9 cellular contexts compared by ENCODE assay signal in genomic region chr17:42347198-42347597, GRCh38. TPM values are rescaled to one million over a fixed set of nuclear protein-coding genes. Genes with fewer than 3 reads are reported as not detected.
DNase-seq lines count a peak whose midpoint lies in the region; ATAC-seq, FAIRE-seq and TF ChIP-seq lines count a peak whose summit lies in the region.
"Had no signal": no experiment of that assay in that cellular context is flagged by ENCODE, and none has a peak within 500 bp of the region (broad histone marks: within the 10 kb centered on the region; RNA-seq: fewer than 3 reads in every experiment).

No MANE protein-coding gene starts in this region.

- H3K79me2 ChIP-seq in endothelial cell of umbilical vein (ENCODE audit: control insufficient read depth, insufficient read depth, low read length) = peaks cover 31% of the 10 kb centered on the region

- H3K4me2 ChIP-seq in endothelial cell of umbilical vein (ENCODE audit: insufficient read depth, low read length) = peak overlapping the region; percentile 32

- H3K36me3 ChIP-seq in Panc1 (ENCODE audit: control insufficient read depth, insufficient read depth, low read length) (peaks cover 8% of the 10 kb centered on the region; the same call in 1 of the 2 replicates), endothelial cell of umbilical vein (ENCODE audit: control insufficient read depth in 2 of 2, extremely low read depth in 1 of 2, insufficient read depth in 2 of 2, low read length in 2 of 2) (peaks cover 4 to 13% of the 10 kb centered on the region in 2 experiments)

- CTCF ChIA-PET in Panc1 (lab: Charles Lee) (no interaction called here), endothelial cell of umbilical vein (lab: Charles Lee) (no interaction called here)

- in situ Hi-C loops in Panc1 (cut with HindIII; ENCODE audit: low pct_unique_long_range_greater_than_20kb, low sequenced_read_pairs) = no loop called here

- no peak overlapping the region for H3K4me3 ChIP-seq in Panc1 (ENCODE audit: low read depth in 2 of 2, low read length in 2 of 2)
- H3K4me3 ChIP-seq in endothelial cell of umbilical vein (replicated peaks in 1 of 3; ENCODE audit: insufficient read depth in 1 of 3, low read depth in 1 of 3, low read length in 3 of 3) = no peak overlapping the region

- peak overlapping the region in 4 of 7 donors; percentile 32 to 74 (median 60) for H3K27ac Mint-ChIP-seq in CD14-positive monocyte

- H3K27me3 ChIP-seq in Panc1 (ENCODE audit: control insufficient read depth, insufficient read depth, low read length) (no peaks in the 10 kb centered on the region), endothelial cell of umbilical vein (ENCODE audit: control insufficient read depth in 2 of 2, insufficient read depth in 2 of 2, low read length in 2 of 2) (no peaks in the 10 kb centered on the region)

- POLR2A ChIA-PET in Panc1 (lab: Charles Lee) (no interaction called here), endothelial cell of umbilical vein (lab: Charles Lee) (no interaction called here)

- no peak overlapping the region for H3K4me3 Mint-ChIP-seq in CD14-positive monocyte

- intact Hi-C loops in CD14-positive monocyte (cut with micrococcal nuclease) = no loop called here
- intact Hi-C loops in Panc1 (cut with micrococcal nuclease; ENCODE audit: unreplicated experiment) = no loop called here
- intact Hi-C loops in endothelial cell of umbilical vein (cut with micrococcal nuclease) = loop anchor here (5.0 kb wide), 1 partner anchor 40 kb away; the partner anchor contains the start of gene STAT3

- ATAC-seq in Panc1 = peak; percentile 73
- no peak for ATAC-seq in GM21576 (IDR thresholded peaks at IDR 0.05; ENCODE audit: unreplicated experiment)
- no peak for ATAC-seq in GM19455 (IDR thresholded peaks at IDR 0.05; ENCODE audit: unreplicated experiment)

- no peaks in the 10 kb centered on the region for H3K9me1 ChIP-seq in endothelial cell of umbilical vein (replicated peaks; ENCODE audit: control insufficient read depth, extremely low read depth, insufficient read depth, low read length)

- TF ChIP-seq CTCF in CD14-positive monocyte (IDR thresholded peaks at IDR 0.05) (no peak), Panc1 (IDR thresholded peaks at IDR 0.05) (no peak), endothelial cell of umbilical vein (IDR thresholded peaks at IDR 0.05; ENCODE audit: extremely low read depth in 1 of 2, insufficient read depth in 1 of 2, low read depth in 1 of 2, low read length in 2 of 2) (no peak)

- BruUV-seq in Panc1 (replicated peaks; lab: Mats Ljungman, UMichigan) (no TSS peak), endothelial cell of umbilical vein (replicated peaks; lab: Mats Ljungman, UMichigan) (no TSS peak)

- H3K9me3 ChIP-seq in Panc1 (ENCODE audit: control insufficient read depth, insufficient read depth, low read depth, low read length) = no peaks in the 10 kb centered on the region
- no peaks in the 10 kb centered on the region for H3K9me3 ChIP-seq in endothelial cell of umbilical vein (replicated peaks; ENCODE audit: control insufficient read depth, insufficient read depth, low read length)

- FAIRE-seq in endothelial cell of umbilical vein (lab: Jason Lieb, UNC) = peak; percentile 68
- FAIRE-seq: islet of Langerhans had no signal

- peaks cover 42% of the 10 kb centered on the region for H3K4me1 Mint-ChIP-seq in CD14-positive monocyte

- no peak overlapping the region for H2AFZ ChIP-seq in endothelial cell of umbilical vein (ENCODE audit: low read depth, low read length)

- H3K36me3 Mint-ChIP-seq in CD14-positive monocyte = peaks cover 50 to 59% of the 10 kb centered on the region in 2 donors

- H3K27me3 Mint-ChIP-seq in CD14-positive monocyte (ENCODE audit: low read depth in 3 of 3) = no peaks in the 10 kb centered on the region

- TF ChIP-seq POLR2A in endothelial cell of umbilical vein (IDR thresholded peaks at IDR 0.05; ENCODE audit: low read depth, low read length) = no peak

- H3K9me3 Mint-ChIP-seq in CD14-positive monocyte = no peaks in the 10 kb centered on the region

- no peak overlapping the region for H3K9ac ChIP-seq in endothelial cell of umbilical vein (replicated peaks; ENCODE audit: extremely low read depth, insufficient read depth, low read length)

- DNase-seq in CD14-positive monocyte (ENCODE audit: low spot score) (no peak), Panc1 (ENCODE audit: low read depth, low spot score) (peak; percentile 52), endothelial cell of umbilical vein (ENCODE audit: low read depth, low spot score) (peak; percentile 90), non-pigmented ciliary epithelial cell (ENCODE audit: low read depth) (peak; percentile 57), DMS53 (lab: John Stamatoyannopoulos, UW) (no peak), NCI-H146 treated with DMSO at 0.1 percent for 48 hours (lab: John Stamatoyannopoulos, UW; ENCODE audit: unreplicated experiment) (no peak)

- peaks cover 10% of the 10 kb centered on the region for H3K4me1 ChIP-seq in Panc1 (ENCODE audit: control insufficient read depth, insufficient read depth, low read length)
- H3K4me1 ChIP-seq in endothelial cell of umbilical vein (ENCODE audit: control insufficient read depth, extremely low read depth, insufficient read depth, low read length) = peaks cover 21% of the 10 kb centered on the region

- dilution Hi-C loops in endothelial cell of umbilical vein (cut with MboI; ENCODE audit: extremely low pct_ligation_motif_present, low sequenced_read_pairs) = loop anchor here (25.0 kb wide), 1 partner anchor 165 kb away; no protein-coding TSS in a partner anchor

- H3K27ac ChIP-seq in Panc1 (ENCODE audit: low read length) (peak overlapping the region; percentile 53), endothelial cell of umbilical vein (ENCODE audit: insufficient read depth, low read depth, low read length) (peak overlapping the region; percentile 51)

- H4K20me1 ChIP-seq in endothelial cell of umbilical vein (replicated peaks; ENCODE audit: control insufficient read depth, extremely low read depth, insufficient read depth, low read length) = no peaks in the 10 kb centered on the region

TF ChIP-seq in endothelial cell of umbilical vein, 7 proteins besides CTCF, POLR2A, EP300 and RAD21:
- TF ChIP-seq GATA2 (IDR thresholded peaks at IDR 0.05; ENCODE audit: insufficient read depth, insufficient read length, low read depth, low read length) = peak; percentile 94
- no peak for TF ChIP-seq EZH2 (IDR thresholded peaks at IDR 0.05; ENCODE audit: borderline replicate concordance, low read depth, low read length, severe bottlenecking)
- peak; percentile 62 for TF ChIP-seq FOS (IDR thresholded peaks at IDR 0.05; ENCODE audit: borderline replicate concordance, insufficient read depth, low read length)
- peak; percentile 72 for TF ChIP-seq JUN (IDR thresholded peaks at IDR 0.05; ENCODE audit: borderline replicate concordance, insufficient read depth, insufficient read length, low read depth)

RNA-seq across cellular contexts. Expression of gene STAT3, which starts 41.0 kb away (rescaled TPM):
- 100 to 1,000 TPM; 110 to 155 TPM for polyA plus RNA-seq in CD14-positive monocyte
- 287 TPM for total RNA-seq in Panc1 (2021; ENCODE audit: unreplicated experiment)
- 210 TPM for polyA plus RNA-seq in Panc1 (2012; ENCODE audit: insufficient read length)
- 108 and 124 TPM in 2 replicates for total RNA-seq in endothelial cell of umbilical vein
- 48.2 and 59.1 TPM in 2 replicates for polyA plus RNA-seq in endothelial cell of umbilical vein
- 53.0 and 53.1 TPM in 2 replicates for polyA plus RNA-seq in endothelial cell of umbilical vein (2011; cell fraction: cytosol; rRNA removed)
- 102 and 117 TPM in 2 replicates for polyA plus RNA-seq in endothelial cell of umbilical vein (2011; cell fraction: nucleus; rRNA removed)
- polyA plus RNA-seq in endothelial cell of umbilical vein (2012) = 74.6 and 78.3 TPM in 2 replicates
- 130 and 144 TPM in 2 replicates for polyA minus RNA-seq in endothelial cell of umbilical vein
- polyA minus RNA-seq in endothelial cell of umbilical vein (2011; cell fraction: cytosol; rRNA and poly(A)+ RNA removed) = 55.0 TPM
- polyA minus RNA-seq in endothelial cell of umbilical vein (2011; cell fraction: nucleus; rRNA and poly(A)+ RNA removed) = 64.6 and 75.9 TPM in 2 replicates

RNA-seq across cellular contexts. Expression of gene STAT5A, which starts 58.9 kb away (rescaled TPM):
- polyA plus RNA-seq in CD14-positive monocyte (10 to 100 TPM; 30.5 to 49.8 TPM), endothelial cell of umbilical vein (18.0 and 18.2 TPM in 2 replicates)
- total RNA-seq in Panc1 (2021; ENCODE audit: unreplicated experiment) (26.7 TPM), endothelial cell of umbilical vein (23.4 and 23.6 TPM in 2 replicates)
- polyA plus RNA-seq in Panc1 (2012; ENCODE audit: insufficient read length) = 37.3 TPM
- 13.6 and 13.9 TPM in 2 replicates for polyA plus RNA-seq in endothelial cell of umbilical vein (2011; cell fraction: cytosol; rRNA removed)
- polyA plus RNA-seq in endothelial cell of umbilical vein (2011; cell fraction: nucleus; rRNA removed) = 24.5 and 28.1 TPM in 2 replicates
- 15.8 and 19.2 TPM in 2 replicates for polyA plus RNA-seq in endothelial cell of umbilical vein (2012)
- 30.7 and 33.7 TPM in 2 replicates for polyA minus RNA-seq in endothelial cell of umbilical vein
- 9.0 TPM for polyA minus RNA-seq in endothelial cell of umbilical vein (2011; cell fraction: cytosol; rRNA and poly(A)+ RNA removed)
- 9.1 and 13.5 TPM in 2 replicates for polyA minus RNA-seq in endothelial cell of umbilical vein (2011; cell fraction: nucleus; rRNA and poly(A)+ RNA removed)

Comparison
In these comparisons a context has a peak if more than half of its experiments do, and no peak if none do; other contexts are left out.
1. DNase-seq: peak in Panc1 (single experiment), endothelial cell of umbilical vein (single experiment) and non-pigmented ciliary epithelial cell (single experiment); none in CD14-positive monocyte (single experiment), DMS53 (single experiment) and NCI-H146 treated with DMSO at 0.1 percent for 48 hours (single experiment).